In the genomic region with DNA sequence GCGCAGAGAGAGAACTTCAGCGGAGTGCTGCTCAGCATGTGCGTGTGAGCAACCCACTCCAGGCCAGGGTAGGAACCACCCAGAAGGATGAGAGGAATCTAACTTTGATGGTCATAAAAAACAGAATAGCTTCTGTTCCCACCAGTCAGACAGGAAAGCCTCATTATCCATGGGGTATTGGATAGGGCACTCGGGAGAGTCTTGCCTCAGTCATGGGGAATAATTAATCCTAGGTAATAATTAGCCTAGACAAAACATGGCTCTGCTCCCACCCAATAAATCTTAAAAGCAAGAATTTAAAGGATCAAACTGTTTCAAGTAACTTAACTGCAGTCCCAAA, we compare ENCODE assay signal across 13 cellular contexts. TPM values are rescaled to one million over a fixed set of nuclear protein-coding genes. Genes with fewer than 3 reads are reported as not detected.
DNase-seq lines count a peak whose midpoint lies in the region; ATAC-seq and TF ChIP-seq lines count a peak whose summit lies in the region.
"Had no signal": no experiment of that assay in that cellular context is flagged by ENCODE, and none has a peak within 500 bp of the region (broad histone marks: within the 10 kb centered on the region; RNA-seq: fewer than 3 reads in every experiment).

No MANE protein-coding gene starts in this region.

- 48% methylated on average over 4 of the region's 4 CpGs; no CpG with 5 or more reads in 1 of the 2 donors for WGBS in transverse colon (ENCODE audit: low coverage in 1 of 2), 2 donors

- H3K9me3 ChIP-seq in Peyer's patch (no peaks in the 10 kb centered on the region), muscle layer of colon (ENCODE audit: low read length) (no peaks in the 10 kb centered on the region), transverse colon (no peaks in the 10 kb centered on the region)

- H3K4me3 Mint-ChIP-seq in activated T-cell treated with anti-CD3 and anti-CD28 coated beads, Interleukin-2, amount 50 U/mL, for 4 hours = no peak overlapping the region

- intact Hi-C loops in transverse colon (cut with DNase I; ENCODE audit: low total_unique reads) = no loop called here

- H3K4me1 ChIP-seq in Peyer's patch = peaks cover 0 to 11% (median 0%) of the 10 kb centered on the region in 4 donors
- peaks cover 8% of the 10 kb centered on the region for H3K4me1 ChIP-seq in muscle layer of colon (ENCODE audit: insufficient read depth, low read length)
- peaks cover 0 to 13% (median 7%) of the 10 kb centered on the region in 4 donors for H3K4me1 ChIP-seq in transverse colon

- no peaks in the 10 kb centered on the region for H3K36me3 Mint-ChIP-seq in activated T-cell treated with anti-CD3 and anti-CD28 coated beads, Interleukin-2, amount 50 U/mL, for 4 hours (ENCODE audit: insufficient read depth)

- peaks cover 17% of the 10 kb centered on the region for H3K4me1 Mint-ChIP-seq in activated T-cell treated with anti-CD3 and anti-CD28 coated beads, Interleukin-2, amount 50 U/mL, for 4 hours (ENCODE audit: low read depth)

- no peak overlapping the region for H3K9ac ChIP-seq in muscle layer of colon (ENCODE audit: low read length)
- H3K9ac ChIP-seq: KMS-11 had no signal

- H3K36me3 ChIP-seq in Peyer's patch (no peaks in the 10 kb centered on the region), muscle layer of colon (ENCODE audit: insufficient read depth, low read length) (no peaks in the 10 kb centered on the region), transverse colon (no peaks in the 10 kb centered on the region)

- TF ChIP-seq POLR2A in Peyer's patch (IDR thresholded peaks at IDR 0.05) (no peak), transverse colon (IDR thresholded peaks at IDR 0.05) (no peak)

- in situ Hi-C loops in transverse colon (cut with MboI; ENCODE audit: low pct_ligation_motif_present in 1 of 4, low pct_unique_long_range_greater_than_20kb in 1 of 4, low sequenced_read_pairs in 3 of 4) = no loop called here

- DNase-seq in Peyer's patch = no peak
- DNase-seq in epidermal melanocyte (ENCODE audit: insufficient read length, low spot score) = peak; percentile 64
- no peak for DNase-seq in transverse colon
- no peak for DNase-seq in activated T-cell treated with anti-CD3 and anti-CD28 coated beads, Interleukin-2, amount 50 U/mL, for 4 hours
- no peak for DNase-seq in GOT3 (lab: John Stamatoyannopoulos, UW)
- no peak for DNase-seq in NCI-H2196 (lab: John Stamatoyannopoulos, UW; ENCODE audit: unreplicated experiment)
- DNase-seq: stimulated activated naive CD4-positive, alpha-beta T cell had no signal

- H3K27ac ChIP-seq in Peyer's patch (peak overlapping the region in 2 of 4 donors; percentile 0 to 41), muscle layer of colon (ENCODE audit: low read depth, low read length) (peak overlapping the region; percentile 28), transverse colon (peak overlapping the region in 3 of 4 donors; percentile 36 to 59 (median 46))
- H3K27ac ChIP-seq: KMS-11 had no signal

- H3K27me3 Mint-ChIP-seq in activated T-cell treated with anti-CD3 and anti-CD28 coated beads, Interleukin-2, amount 50 U/mL, for 4 hours (ENCODE audit: low read depth) = no peaks in the 10 kb centered on the region

- H3K9me3 Mint-ChIP-seq in activated T-cell treated with anti-CD3 and anti-CD28 coated beads, Interleukin-2, amount 50 U/mL, for 4 hours = peaks cover 3% of the 10 kb centered on the region
- H3K9me3 Mint-ChIP-seq: activated T-helper 2 cell treated with anti-CD3 and anti-CD28 coated beads, Interferon-gamma antibody, Interleukin-2, Interleukin-4, amounts not matched to agents 10 μg/mL and 5 μg/mL and 100 μg/mL, durations not matched to agents 14 hours and 24 hours and 36 hours had no signal

- TF ChIP-seq EP300 in transverse colon (IDR thresholded peaks at IDR 0.05; ENCODE audit: low read depth) = no peak

- no peak for ATAC-seq in activated T-cell treated with anti-CD3 and anti-CD28 coated beads, Interleukin-2, amount 50 U/mL, for 4 hours
- ATAC-seq in GM18520 (IDR thresholded peaks at IDR 0.05; ENCODE audit: unreplicated experiment) = no peak

- TF ChIP-seq CTCF in Peyer's patch (IDR thresholded peaks at IDR 0.05) (no peak), transverse colon (IDR thresholded peaks at IDR 0.05) (no peak)

- H3K27me3 ChIP-seq in Peyer's patch (no peaks in the 10 kb centered on the region), muscle layer of colon (ENCODE audit: control insufficient read depth in 1 of 2, insufficient read depth in 2 of 2, low read length in 2 of 2) (no peaks in the 10 kb centered on the region), transverse colon (no peaks in the 10 kb centered on the region)

- peak overlapping the region in 3 of 4 donors; percentile 12 to 47 (median 41) for H3K4me3 ChIP-seq in Peyer's patch
- H3K4me3 ChIP-seq in muscle layer of colon (ENCODE audit: low read depth in 1 of 2, low read length in 2 of 2) = peak overlapping the region; percentile 47 to 68
- peak overlapping the region in 3 of 4 donors; percentile 11 to 38 (median 25) for H3K4me3 ChIP-seq in transverse colon

RNA-seq across cellular contexts. Expression of gene LDLRAD1, which starts 35.3 kb away (rescaled TPM):
- total RNA-seq in Peyer's patch (not detected), transverse colon (not detected)
- not detected for total RNA-seq in activated T-cell treated with anti-CD3 and anti-CD28 coated beads, Interleukin-2, amount 50 U/mL, for 4 hours
- total RNA-seq: activated T-helper 2 cell treated with anti-CD3 and anti-CD28 coated beads, Interferon-gamma antibody, Interleukin-2, Interleukin-4, amounts not matched to agents 10 μg/mL and 5 μg/mL and 100 μg/mL, durations not matched to agents 14 hours and 24 hours and 36 hours; sciatic nerve; T-helper 2 cell treated with Interferon-gamma antibody and Interleukin-4, amounts not matched to agents 100 ng/mL and 5 ng/mL, for 36 hours had no signal

RNA-seq across cellular contexts. Expression of gene LRRC42, which starts 36.6 kb away (rescaled TPM):
- total RNA-seq in Peyer's patch = 10 to 100 TPM in 1 of 4 donors, 1 to 10 TPM in 3; 8.9 to 20.6 (median 9.7) TPM
- total RNA-seq in transverse colon = 10 to 100 TPM in 3 of 4 donors, 1 to 10 TPM in 1; 4.4 to 24.7 (median 17.5) TPM
- 10 to 100 TPM; 22.6 to 23.1 (median 22.8) TPM for total RNA-seq in activated T-cell treated with anti-CD3 and anti-CD28 coated beads, Interleukin-2, amount 50 U/mL, for 4 hours

RNA-seq across cellular contexts. Expression of gene IFT25, which starts 37.2 kb away (rescaled TPM):
- 10 to 100 TPM; 13.8 to 42.9 (median 27.1) TPM for total RNA-seq in Peyer's patch
- 10 to 100 TPM in 3 of 4 donors, 1 to 10 TPM in 1; 4.2 to 22.5 (median 12.9) TPM for total RNA-seq in transverse colon
- 10 to 100 TPM; 26.0 to 31.5 (median 28.1) TPM for total RNA-seq in activated T-cell treated with anti-CD3 and anti-CD28 coated beads, Interleukin-2, amount 50 U/mL, for 4 hours
